In the genomic region with DNA sequence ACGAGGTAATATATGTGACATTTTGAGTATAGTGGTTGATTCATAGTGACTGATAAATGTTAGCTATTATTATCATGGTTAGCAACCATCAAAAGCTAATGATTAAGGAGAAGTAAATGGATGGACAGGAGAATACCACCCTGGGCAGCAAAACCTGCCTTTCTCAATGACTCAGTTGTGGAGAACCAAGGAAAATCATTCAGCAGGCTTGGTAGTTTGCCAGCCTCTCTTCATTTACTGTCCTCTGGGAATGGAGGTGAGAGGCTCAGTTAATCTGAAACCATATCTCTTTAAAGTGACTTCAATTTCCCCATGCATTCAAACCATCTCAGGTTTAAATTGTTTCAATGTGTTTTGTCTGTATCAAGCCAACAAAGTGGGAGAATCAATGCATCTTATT, we compare ENCODE assay signal across 17 cellular contexts. TPM values are rescaled to one million over a fixed set of nuclear protein-coding genes. Genes with fewer than 3 reads are reported as not detected.
A peak's percentile ranks its signal among the peaks of the same experiment; 100 is the strongest.
DNase-seq lines count a peak whose midpoint lies in the region; ATAC-seq and TF ChIP-seq lines count a peak whose summit lies in the region.
"Had no signal": no experiment of that assay in that cellular context is flagged by ENCODE, and none has a peak within 500 bp of the region (broad histone marks: within the 10 kb centered on the region; RNA-seq: fewer than 3 reads in every experiment).

No MANE protein-coding gene starts in this region.

- no peak overlapping the region for H3K27ac Mint-ChIP-seq in activated naive CD4-positive, alpha-beta T cell treated with anti-CD3 and anti-CD28 coated beads, Interleukin-2, amount 50 U/mL, for 72 hours
- H3K27ac Mint-ChIP-seq in CD4-positive, alpha-beta T cell = no peak overlapping the region
- H3K27ac Mint-ChIP-seq: activated CD8-positive, alpha-beta T cell treated with anti-CD3 and anti-CD28 coated beads, Interleukin-2, amount 10 ng/mL, durations not matched to agents 7 days and 5 days had no signal

- peaks cover 12% of the 10 kb centered on the region for H3K4me1 ChIP-seq in GM23248 (ENCODE audit: insufficient read depth)
- H3K4me1 ChIP-seq: adrenal gland had no signal

- H3K79me2 ChIP-seq in GM23248 (ENCODE audit: insufficient read depth) = no peaks in the 10 kb centered on the region

- DNase-seq in GM23248 (peak; percentile 52), NCI-H1105 (lab: John Stamatoyannopoulos, UW) (peak; percentile 27), RPMI7951 (ENCODE audit: low read depth) (peak; percentile 73), kidney tubule cell (ENCODE audit: low spot score) (peak; percentile 96)
- DNase-seq in activated naive CD4-positive, alpha-beta T cell treated with anti-CD3 and anti-CD28 coated beads, Interleukin-2, amount 50 U/mL, for 72 hours (ENCODE audit: low spot score in 2 of 2) = no peak
- DNase-seq in CD4-positive, alpha-beta T cell = no peak
- DNase-seq: activated CD8-positive, alpha-beta T cell treated with anti-CD3 and anti-CD28 coated beads, Interleukin-2, amount 10 ng/mL, durations not matched to agents 7 days and 5 days; adrenal gland; heart right ventricle; KBM-7; left colon; NCI-H2171 treated with DMSO at 0.1 percent for 48 hours; stimulated activated CD4-positive, alpha-beta T cell treated with anti-CD3 and anti-CD28 coated beads, Interleukin-15, amount 100 ng/mL, for 24 hours had no signal

- no peaks in the 10 kb centered on the region for H3K36me3 Mint-ChIP-seq in activated naive CD4-positive, alpha-beta T cell treated with anti-CD3 and anti-CD28 coated beads, Interleukin-2, amount 50 U/mL, for 72 hours
- no peaks in the 10 kb centered on the region for H3K36me3 Mint-ChIP-seq in CD4-positive, alpha-beta T cell (ENCODE audit: low read depth)

- ATAC-seq in GM19324 (IDR thresholded peaks at IDR 0.05; ENCODE audit: low FRiP score, unreplicated experiment) = no peak
- no peak for ATAC-seq in activated naive CD4-positive, alpha-beta T cell treated with anti-CD3 and anti-CD28 coated beads, Interleukin-2, amount 50 U/mL, for 72 hours
- ATAC-seq in CD4-positive, alpha-beta T cell (ENCODE audit: poor library complexity) = no peak
- ATAC-seq: activated CD8-positive, alpha-beta T cell treated with anti-CD3 and anti-CD28 coated beads, Interleukin-2, amount 10 ng/mL, durations not matched to agents 7 days and 5 days; GM12878; heart right ventricle; left colon had no signal

- H3K27me3 ChIP-seq in GM23248 (replicated peaks; ENCODE audit: insufficient read depth) = no peaks in the 10 kb centered on the region
- peaks cover 13% of the 10 kb centered on the region for H3K27me3 ChIP-seq in CD4-positive, alpha-beta T cell (ENCODE audit: control insufficient read depth, insufficient read depth, low read length)
- H3K27me3 ChIP-seq: adrenal gland, heart right ventricle had no signal

- H4K20me1 ChIP-seq in GM23248 (ENCODE audit: insufficient read depth) = no peaks in the 10 kb centered on the region

- WGBS in GM23248 (ENCODE audit: low coverage in 1 of 2, low lambda C conversion rate in 2 of 2, missing lambda C conversion rate in 2 of 2), 2 experiments = 89 to 100% methylated on average over 1 of the region's 1 CpG

- no peaks in the 10 kb centered on the region for H3K4me1 Mint-ChIP-seq in CD4-positive, alpha-beta T cell (ENCODE audit: low read depth)

- no peak overlapping the region for H2AFZ ChIP-seq in GM23248

- H3K27me3 Mint-ChIP-seq in CD4-positive, alpha-beta T cell = peaks cover 17% of the 10 kb centered on the region

- no peak for TF ChIP-seq CTCF in CD4-positive, alpha-beta T cell (IDR thresholded peaks at IDR 0.05)

- no peaks in the 10 kb centered on the region; the same call in 1 of the 2 replicates for H3F3A ChIP-seq in GM23248 (ENCODE audit: insufficient read depth)

- intact Hi-C loops in CD4-positive, alpha-beta T cell (cut with DNase I, micrococcal nuclease) = no loop called here

- no peak overlapping the region for H3K4me3 ChIP-seq in GM23248
- H3K4me3 ChIP-seq: adrenal gland, GM12878, prostate gland had no signal

- H3K27ac ChIP-seq in GM23248 = no peak overlapping the region
- H3K27ac ChIP-seq in CD4-positive, alpha-beta T cell (ENCODE audit: low read depth, low read length) = no peak overlapping the region
- H3K27ac ChIP-seq: adrenal gland, C4-2B, prostate gland had no signal

- H3K9me3 Mint-ChIP-seq in activated naive CD4-positive, alpha-beta T cell treated with anti-CD3 and anti-CD28 coated beads, Interleukin-2, amount 50 U/mL, for 72 hours = no peaks in the 10 kb centered on the region
- H3K9me3 Mint-ChIP-seq in CD4-positive, alpha-beta T cell = no peaks in the 10 kb centered on the region

- POLR2A ChIA-PET in CD4-positive, alpha-beta T cell (lab: Charles Lee) = no interaction called here

- H3K4me3 Mint-ChIP-seq in CD4-positive, alpha-beta T cell = no peak overlapping the region
- H3K4me3 Mint-ChIP-seq: activated CD8-positive, alpha-beta T cell treated with anti-CD3 and anti-CD28 coated beads, Interleukin-2, amount 10 ng/mL, durations not matched to agents 7 days and 5 days had no signal

- H3K9me3 ChIP-seq in GM23248 (ENCODE audit: low read depth) = no peaks in the 10 kb centered on the region
- H3K9me3 ChIP-seq in CD4-positive, alpha-beta T cell (ENCODE audit: control insufficient read depth, low read length) = no peaks in the 10 kb centered on the region
- H3K9me3 ChIP-seq: adrenal gland, heart right ventricle, prostate gland had no signal

- no peaks in the 10 kb centered on the region for H3K36me3 ChIP-seq in GM23248 (ENCODE audit: low read depth)
- H3K36me3 ChIP-seq: adrenal gland, prostate gland had no signal

- H3K4me2 ChIP-seq in GM23248 (ENCODE audit: unreplicated experiment) = no peak overlapping the region

- in situ Hi-C loops in GM23248 (cut with MboI) = no loop called here

- CTCF ChIA-PET in CD4-positive, alpha-beta T cell (lab: Charles Lee) = no interaction called here

- H3K9me2 ChIP-seq in GM23248 (ENCODE audit: insufficient read depth) = no peaks in the 10 kb centered on the region

- no peak overlapping the region for H3K9ac ChIP-seq in GM23248

RNA-seq across cellular contexts. Expression of gene TM4SF18, which starts 2.8 kb away (rescaled TPM):
- total RNA-seq in GM23248 (2014; rRNA removed; shearing (Covaris generic)) = not detected in 2 replicates
- polyA plus RNA-seq in GM23248 (2016; fragmentation: Nextera tagmentation; extraction: Ambion mirVana) = not detected in 2 replicates
- 5.2 and 5.8 TPM in 2 replicates for total RNA-seq in RPMI7951 (2014; rRNA removed; shearing (Covaris generic))
- not detected for total RNA-seq in activated naive CD4-positive, alpha-beta T cell treated with anti-CD3 and anti-CD28 coated beads, Interleukin-2, amount 50 U/mL, for 72 hours
- total RNA-seq in CD4-positive, alpha-beta T cell = not detected
- total RNA-seq: activated CD8-positive, alpha-beta T cell treated with anti-CD3 and anti-CD28 coated beads, Interleukin-2, amount 10 ng/mL, durations not matched to agents 7 days and 5 days; GM12878 had no signal

RNA-seq across cellular contexts. Expression of gene TM4SF1, which starts 46.8 kb away (rescaled TPM):
- total RNA-seq in GM23248 (2014; rRNA removed; shearing (Covaris generic)) = 7.2 and 10.5 TPM in 2 replicates
- 10.7 and 12.4 TPM in 2 replicates for polyA plus RNA-seq in GM23248 (2016; fragmentation: Nextera tagmentation; extraction: Ambion mirVana)
- total RNA-seq in RPMI7951 (2014; rRNA removed; shearing (Covaris generic)) = 87.2 and 94.1 TPM in 2 replicates
- total RNA-seq in activated naive CD4-positive, alpha-beta T cell treated with anti-CD3 and anti-CD28 coated beads, Interleukin-2, amount 50 U/mL, for 72 hours = not detected
- not detected for total RNA-seq in CD4-positive, alpha-beta T cell
- total RNA-seq: activated CD8-positive, alpha-beta T cell treated with anti-CD3 and anti-CD28 coated beads, Interleukin-2, amount 10 ng/mL, durations not matched to agents 7 days and 5 days had no signal

Comparison
In these comparisons a context has a peak if more than half of its experiments do, and no peak if none do; other contexts are left out.
1. DNase-seq: peak in GM23248 (single experiment), NCI-H1105 (single experiment), RPMI7951 (single experiment) and kidney tubule cell (single experiment); none in activated naive CD4-positive, alpha-beta T cell treated with anti-CD3 and anti-CD28 coated beads, Interleukin-2, amount 50 U/mL, for 72 hours (0 of 2) and CD4-positive, alpha-beta T cell (0 of 10).